8 cellular contexts compared by ENCODE assay signal in the genomic region with DNA sequence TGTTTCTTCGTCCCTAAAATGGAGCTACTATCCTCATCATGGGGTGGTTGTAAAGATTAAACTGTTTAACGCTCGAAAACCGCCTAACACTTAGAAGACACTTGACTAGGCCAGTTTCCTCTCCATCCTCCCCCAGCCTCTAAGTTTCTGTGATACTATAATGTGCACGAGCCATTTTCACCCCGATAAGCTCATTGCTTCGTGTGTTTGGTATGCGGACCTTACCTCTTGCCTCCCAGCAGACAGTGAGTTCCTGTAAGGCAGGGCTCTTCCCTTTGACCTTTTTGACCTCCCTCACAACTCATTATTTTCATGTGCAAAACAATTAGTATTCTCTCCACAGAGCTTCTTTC. TPM values are rescaled to one million over a fixed set of nuclear protein-coding genes. Genes with fewer than 3 reads are reported as not detected.
DNase-seq lines count a peak whose midpoint lies in the region; ATAC-seq and TF ChIP-seq lines count a peak whose summit lies in the region.

No MANE protein-coding gene starts in this region.

- no peaks in the 10 kb centered on the region for H3K9me3 Mint-ChIP-seq in naive B cell

- peak overlapping the region; percentile 73 to 98 (median 92) for H3K4me3 Mint-ChIP-seq in naive B cell

- DNase-seq in NCI-H526 (lab: John Stamatoyannopoulos, UW): peak; percentile 12 to 46
- DNase-seq in NCI-H526 treated with DMSO at 0.1 percent for 48 hours (lab: John Stamatoyannopoulos, UW): no peak
- peak; percentile 27 for DNase-seq in LoVo (ENCODE audit: low spot score)
- no peak for DNase-seq in coronary artery (ENCODE audit: low spot score)
- no peak for DNase-seq in naive B cell
- no peak for DNase-seq in HuH-7 (ENCODE audit: low spot score)
- no peak for DNase-seq in mesenteric fat pad (ENCODE audit: low spot score)
- no peak for DNase-seq in stimulated activated CD4-positive, alpha-beta T cell treated with anti-CD3 and anti-CD28 coated beads, Interleukin-1b, Interleukin-23, amount 100 ng/mL, for 48 hours

- peak in 1 of 2 donors; percentile 10 for ATAC-seq in naive B cell (ENCODE audit: low read depth in 2 of 2)

- H3K27me3 Mint-ChIP-seq in naive B cell: no peaks in the 10 kb centered on the region

- peak overlapping the region; percentile 81 to 92 for H3K27ac ChIP-seq in coronary artery

- no peaks in the 10 kb centered on the region for H3K36me3 Mint-ChIP-seq in naive B cell

- H3K4me1 Mint-ChIP-seq in naive B cell: peaks cover 29 to 37% (median 34%) of the 10 kb centered on the region in 3 donors

- peak overlapping the region; percentile 85 for H3K4me3 ChIP-seq in coronary artery

- no peak for TF ChIP-seq CTCF in coronary artery (IDR thresholded peaks at IDR 0.05)

- H3K27ac Mint-ChIP-seq in naive B cell: peak overlapping the region; percentile 4 to 96 (median 76)

RNA-seq across cellular contexts. Expression of gene GXYLT1, which starts 0.5 kb away (rescaled TPM):
- 1 to 10 TPM; 4.0 to 5.8 (median 5.1) TPM for polyA plus RNA-seq in naive B cell (ENCODE audit: low read depth in 6 of 6)
- total RNA-seq in mesenteric fat pad: 12.1 TPM

Comparison
In these comparisons a context has a peak if more than half of its experiments do, and no peak if none do; other contexts are left out.
1. DNase-seq: peak in NCI-H526 (2 of 2) and LoVo (single experiment); none in NCI-H526 treated with DMSO at 0.1 percent for 48 hours (single experiment), coronary artery (single experiment), naive B cell (single experiment), HuH-7 (single experiment), mesenteric fat pad (single experiment) and stimulated activated CD4-positive, alpha-beta T cell treated with anti-CD3 and anti-CD28 coated beads, Interleukin-1b, Interleukin-23, amount 100 ng/mL, for 48 hours (single experiment).